22 cellular contexts compared by ENCODE assay signal in the genomic region with DNA sequence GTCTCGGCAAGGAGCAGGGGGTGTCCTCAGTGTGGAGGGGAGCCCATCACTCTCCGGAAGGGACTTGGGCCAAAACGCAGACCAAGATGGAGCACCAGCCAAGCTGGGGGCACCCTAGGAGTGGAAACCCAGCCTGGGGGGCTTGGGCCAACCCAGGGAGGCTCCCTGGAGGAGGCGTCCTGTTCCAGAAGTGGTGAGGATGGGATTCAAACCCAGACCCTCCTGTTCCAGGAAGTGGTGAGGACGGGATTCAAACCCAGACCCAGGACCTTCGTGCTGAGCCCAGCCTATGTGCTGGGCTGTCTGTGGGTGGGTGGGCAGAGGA. TPM values are rescaled to one million over a fixed set of nuclear protein-coding genes. Genes with fewer than 3 reads are reported as not detected.
DNase-seq lines count a peak whose midpoint lies in the region; ATAC-seq and TF ChIP-seq lines count a peak whose summit lies in the region.
"Had no signal": no experiment of that assay in that cellular context is flagged by ENCODE, and none has a peak within 500 bp of the region (broad histone marks: within the 10 kb centered on the region; RNA-seq: fewer than 3 reads in every experiment).

No MANE protein-coding gene starts in this region.

- H3K4me2 ChIP-seq in H9 (ENCODE audit: insufficient read depth, insufficient read length, low read length), result no peak overlapping the region

- peaks cover 59% of the 10 kb centered on the region for H3K27me3 Mint-ChIP-seq in H9 (ENCODE audit: low read depth)

- no peak overlapping the region for H4K8ac ChIP-seq in H9 (replicated peaks; ENCODE audit: insufficient read length, low read depth, low read length)

- H4K91ac ChIP-seq in H9 (ENCODE audit: insufficient read length, low read depth, low read length), result no peak overlapping the region

- H3K9me3 ChIP-seq in H9 (ENCODE audit: control insufficient read depth, low read depth, low read length) (no peaks in the 10 kb centered on the region), skeletal muscle tissue (ENCODE audit: control insufficient read depth in 3 of 3, low read length in 3 of 3) (no peaks in the 10 kb centered on the region)
- H3K9me3 ChIP-seq: adrenal gland had no signal

- no peak overlapping the region for H3K27ac ChIP-seq in H9 (ENCODE audit: insufficient read length, low read depth, low read length)
- peak overlapping the region; percentile 7 for H3K27ac ChIP-seq in angular gyrus (ENCODE audit: low read depth, low read length)
- peak overlapping the region; percentile 22 for H3K27ac ChIP-seq in layer of hippocampus (ENCODE audit: low read depth, low read length)
- H3K27ac ChIP-seq in skeletal muscle tissue (ENCODE audit: low read depth, low read length), result peak overlapping the region; percentile 99
- H3K27ac ChIP-seq: adrenal gland, cardiac muscle cell had no signal

- H4K20me1 ChIP-seq in H9 (ENCODE audit: control insufficient read depth, insufficient read depth, insufficient read length), result no peaks in the 10 kb centered on the region

- no peak overlapping the region for H2BK15ac ChIP-seq in H9 (ENCODE audit: low read depth, low read length)

- H3K9ac ChIP-seq in H9 (ENCODE audit: extremely low read depth, insufficient read length, low read length) (no peak overlapping the region), skeletal muscle tissue (ENCODE audit: low read depth in 1 of 3, low read length in 3 of 3) (peak overlapping the region; percentile 19 to 98 (median 74))

- H3T11ph ChIP-seq in H9 (ENCODE audit: low read length), result no peak overlapping the region

- no peak for TF ChIP-seq CTCF in H9 (conservative IDR thresholded peaks at IDR 0.05)

- H3K23me2 ChIP-seq in H9 (ENCODE audit: insufficient read length, low read depth, low read length, poor library complexity, severe bottlenecking), result no peaks in the 10 kb centered on the region

- peaks cover 3 to 7% of the 10 kb centered on the region in 2 experiments; a peak in 3 of 4 replicates for H3K4me1 Mint-ChIP-seq in H9
- H3K4me1 Mint-ChIP-seq: CD14-positive monocyte, IgD-negative memory B cell, neural crest cell had no signal

- no peak overlapping the region for H3K23ac ChIP-seq in H9 (ENCODE audit: insufficient read length, low read depth, low read length)

- H3K4me3 ChIP-seq in skeletal muscle tissue (ENCODE audit: low read length in 3 of 3), result peak overlapping the region in 2 of 3 donors; percentile 56 to 90
- H3K4me3 ChIP-seq: adrenal gland, cardiac muscle cell had no signal

- WGBS in H9 (ENCODE audit: extremely low coverage, insufficient read length, low lambda C conversion rate), result no CpG with 5 or more reads among the region's 6 CpGs

- H3K9me3 Mint-ChIP-seq in H9, result 0 out of 5 replicates have a peak, but pooled peaks cover 0 to 2% of the 10 kb centered on the region in 2 experiments
- H3K9me3 Mint-ChIP-seq: IgD-negative memory B cell, neural crest cell had no signal

- H3K18ac ChIP-seq in H9 (ENCODE audit: insufficient read length, low read depth, low read length), result no peak overlapping the region

- H2AK5ac ChIP-seq in H9 (ENCODE audit: insufficient read length, low read length), result no peak overlapping the region

- H3K36me3 Mint-ChIP-seq in H9 (ENCODE audit: insufficient read depth in 1 of 3, low read depth in 3 of 3), result no peaks in the 10 kb centered on the region
- H3K36me3 Mint-ChIP-seq: CD14-positive monocyte, IgD-negative memory B cell had no signal

- no peaks in the 10 kb centered on the region for H3K79me2 ChIP-seq in H9 (ENCODE audit: insufficient read depth, low read length)

- H2BK12ac ChIP-seq in H9 (ENCODE audit: insufficient read length, low read depth, low read length), result no peak overlapping the region

- H3K56ac ChIP-seq in H9 (ENCODE audit: insufficient read length, low read depth, low read length), result no peak overlapping the region

- H4K5ac ChIP-seq in H9 (ENCODE audit: insufficient read length, low read depth, low read length), result peak overlapping the region; percentile 12

- H2AFZ ChIP-seq in H9 (ENCODE audit: low read length), result no peak overlapping the region

- H3K4me3 Mint-ChIP-seq in H9, result no peak overlapping the region
- H3K4me3 Mint-ChIP-seq: CD14-positive monocyte, neural crest cell had no signal

- H3K4ac ChIP-seq in H9 (ENCODE audit: low read depth, low read length), result no peak overlapping the region

- no peak for ATAC-seq in HG02885 (IDR thresholded peaks at IDR 0.05; ENCODE audit: poor library complexity, unreplicated experiment)
- no peak for ATAC-seq in HG03139 (IDR thresholded peaks at IDR 0.05; ENCODE audit: unreplicated experiment)
- ATAC-seq in HG03521 (IDR thresholded peaks at IDR 0.05; ENCODE audit: unreplicated experiment), result no peak

- DNase-seq in H9 (no peak), cerebellum (ENCODE audit: low spot score) (no peak)
- DNase-seq: activated CD4-positive, alpha-beta T cell treated with anti-CD3 and anti-CD28 coated beads, Interleukin-2, amount 50 U/mL, for 4 hours; activated gamma-delta T cell treated with Interleukin-2 at 50 U/mL for 16 hours; adrenal gland; erythroblast; MM.1S; NCI-H146; NCI-H748 treated with DMSO at 0.1 percent for 48 hours; SIG-M5; T-helper 1 cell had no signal

- no peak overlapping the region; the same call in 1 of the 2 replicates for H3K14ac ChIP-seq in H9 (ENCODE audit: insufficient read depth, low read length)

- H2BK5ac ChIP-seq in H9 (ENCODE audit: insufficient read length, low read length), result no peak overlapping the region

- H3K36me3 ChIP-seq in skeletal muscle tissue (ENCODE audit: control insufficient read depth in 3 of 3, insufficient read depth in 3 of 3, low read length in 3 of 3), result peaks cover 3 to 27% (median 11%) of the 10 kb centered on the region in 3 donors
- H3K36me3 ChIP-seq: adrenal gland, cardiac muscle cell had no signal

- H3K27me3 ChIP-seq in H9 (ENCODE audit: insufficient read depth, low read length) (0 out of 2 replicates have a peak, but pooled peaks cover 2% of the 10 kb centered on the region), layer of hippocampus (ENCODE audit: control insufficient read depth, insufficient read depth, low read length) (no peaks in the 10 kb centered on the region), skeletal muscle tissue (ENCODE audit: control insufficient read depth in 3 of 3, insufficient read depth in 3 of 3, low read length in 3 of 3) (peaks cover 0 to 2% (median 0%) of the 10 kb centered on the region in 3 donors)
- H3K27me3 ChIP-seq: adrenal gland, cardiac muscle cell had no signal

- H3K4me1 ChIP-seq in H9 (ENCODE audit: insufficient read depth, low read length) (no peaks in the 10 kb centered on the region), skeletal muscle tissue (ENCODE audit: control insufficient read depth in 3 of 3, insufficient read depth in 3 of 3, low read length in 3 of 3) (peaks cover 17 to 52% (median 35%) of the 10 kb centered on the region in 3 donors)
- H3K4me1 ChIP-seq: adrenal gland had no signal

- no peak overlapping the region for H2BK120ac ChIP-seq in H9 (ENCODE audit: low read depth, low read length, poor library complexity, severe bottlenecking)

- no peak overlapping the region for H2BK20ac ChIP-seq in H9 (ENCODE audit: low read depth, low read length, poor library complexity, severe bottlenecking)

- no peak overlapping the region; a peak in 1 of 7 replicates for H3K27ac Mint-ChIP-seq in H9
- H3K27ac Mint-ChIP-seq: IgD-negative memory B cell, progenitor cell of endocrine pancreas had no signal

- no peaks in the 10 kb centered on the region for H3K79me1 ChIP-seq in H9 (ENCODE audit: insufficient read depth, low read depth, low read length, poor library complexity, severe bottlenecking)

RNA-seq across cellular contexts. Expression of gene PLIN4, which starts 0.8 kb away (rescaled TPM):
- 0.90 and 1.1 TPM in 2 replicates for total RNA-seq in H9 (2021)
- total RNA-seq in skeletal muscle tissue, result 15.7 TPM
- 0.73 TPM for total RNA-seq in cerebellum

RNA-seq across cellular contexts. Expression of gene PLIN5, which starts 15.9 kb away (rescaled TPM):
- 2.7 and 3.9 TPM in 2 replicates for total RNA-seq in H9 (2021)
- 2.1 TPM for total RNA-seq in skeletal muscle tissue
- total RNA-seq in cerebellum, result 2.3 TPM

RNA-seq across cellular contexts. Expression of gene LRG1, which starts 20.7 kb away (rescaled TPM):
- total RNA-seq in H9 (2021) (0.24 and 0.50 TPM in 2 replicates), skeletal muscle tissue (0.52 TPM), cerebellum (1.2 TPM)

RNA-seq across cellular contexts. Expression of gene SEMA6B, which starts 40.4 kb away (rescaled TPM):
- total RNA-seq in H9 (2021), result 38.4 and 38.7 TPM in 2 replicates
- 11.5 TPM for total RNA-seq in skeletal muscle tissue
- 21.4 TPM for total RNA-seq in cerebellum

RNA-seq across cellular contexts. Expression of gene HDGFL2, which starts 47.0 kb away (rescaled TPM):
- 108 and 117 TPM in 2 replicates for total RNA-seq in H9 (2021)
- 33.9 TPM for total RNA-seq in skeletal muscle tissue
- total RNA-seq in cerebellum, result 26.9 TPM
